In the genomic region with DNA sequence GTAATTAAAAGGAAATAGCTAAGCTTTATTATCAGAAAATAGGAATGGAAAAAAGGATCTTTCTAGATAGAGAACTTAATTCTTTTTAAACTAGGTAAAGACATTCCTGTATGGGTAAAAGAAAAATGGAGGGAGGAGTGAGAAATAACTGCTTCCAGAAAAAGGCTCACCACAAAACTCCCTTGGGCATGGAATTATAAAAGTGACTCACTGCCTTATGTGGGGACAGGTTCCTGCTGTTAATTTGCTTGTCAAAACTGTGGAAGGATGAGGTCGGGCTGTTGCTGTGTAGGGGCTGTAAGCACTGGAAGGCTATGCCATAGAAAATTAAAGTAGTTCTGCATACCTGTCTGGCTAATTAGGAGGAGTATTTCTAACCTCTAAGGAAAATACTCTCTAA, we compare ENCODE assay signal across 1 cellular context.
TF ChIP-seq lines count a peak whose summit lies in the region.

No MANE protein-coding gene starts in this region.

TF ChIP-seq in HepG2, 621 proteins besides CTCF, POLR2A, EP300 and RAD21 (continued from another document):
- TF ChIP-seq, protein P1, sequence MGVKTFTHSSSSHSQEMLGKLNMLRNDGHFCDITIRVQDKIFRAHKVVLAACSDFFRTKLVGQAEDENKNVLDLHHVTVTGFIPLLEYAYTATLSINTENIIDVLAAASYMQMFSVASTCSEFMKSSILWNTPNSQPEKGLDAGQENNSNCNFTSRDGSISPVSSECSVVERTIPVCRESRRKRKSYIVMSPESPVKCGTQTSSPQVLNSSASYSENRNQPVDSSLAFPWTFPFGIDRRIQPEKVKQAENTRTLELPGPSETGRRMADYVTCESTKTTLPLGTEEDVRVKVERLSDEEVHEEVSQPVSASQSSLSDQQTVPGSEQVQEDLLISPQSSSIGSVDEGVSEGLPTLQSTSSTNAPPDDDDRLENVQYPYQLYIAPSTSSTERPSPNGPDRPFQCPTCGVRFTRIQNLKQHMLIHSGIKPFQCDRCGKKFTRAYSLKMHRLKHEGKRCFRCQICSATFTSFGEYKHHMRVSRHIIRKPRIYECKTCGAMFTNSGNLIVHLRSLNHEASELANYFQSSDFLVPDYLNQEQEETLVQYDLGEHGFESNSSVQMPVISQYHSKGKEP (CRISPR knock-in tag; IDR thresholded peaks at IDR 0.05), result no peak
- TF ChIP-seq SETDB1 (CRISPR knock-in tag; IDR thresholded peaks at IDR 0.05; ENCODE audit: borderline replicate concordance) (no peak), TBP (CRISPR knock-in tag; IDR thresholded peaks at IDR 0.05) (no peak), ZNF501 (CRISPR knock-in tag; IDR thresholded peaks at IDR 0.05) (no peak), RELA (CRISPR knock-in tag; IDR thresholded peaks at IDR 0.05) (no peak), ZFP36 (IDR thresholded peaks at IDR 0.05; ENCODE audit: borderline replicate concordance, low read depth, low read length, partially characterized antibody) (no peak), ZNF430 (CRISPR knock-in tag; IDR thresholded peaks at IDR 0.05) (no peak), MZF1 (CRISPR knock-in tag; IDR thresholded peaks at IDR 0.05; ENCODE audit: borderline replicate concordance) (no peak), SRY (CRISPR knock-in tag; IDR thresholded peaks at IDR 0.05) (no peak)
- TF ChIP-seq, protein P2, sequence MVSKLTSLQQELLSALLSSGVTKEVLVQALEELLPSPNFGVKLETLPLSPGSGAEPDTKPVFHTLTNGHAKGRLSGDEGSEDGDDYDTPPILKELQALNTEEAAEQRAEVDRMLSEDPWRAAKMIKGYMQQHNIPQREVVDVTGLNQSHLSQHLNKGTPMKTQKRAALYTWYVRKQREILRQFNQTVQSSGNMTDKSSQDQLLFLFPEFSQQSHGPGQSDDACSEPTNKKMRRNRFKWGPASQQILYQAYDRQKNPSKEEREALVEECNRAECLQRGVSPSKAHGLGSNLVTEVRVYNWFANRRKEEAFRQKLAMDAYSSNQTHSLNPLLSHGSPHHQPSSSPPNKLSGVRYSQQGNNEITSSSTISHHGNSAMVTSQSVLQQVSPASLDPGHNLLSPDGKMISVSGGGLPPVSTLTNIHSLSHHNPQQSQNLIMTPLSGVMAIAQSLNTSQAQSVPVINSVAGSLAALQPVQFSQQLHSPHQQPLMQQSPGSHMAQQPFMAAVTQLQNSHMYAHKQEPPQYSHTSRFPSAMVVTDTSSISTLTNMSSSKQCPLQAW (CRISPR knock-in tag; IDR thresholded peaks at IDR 0.05), result no peak
